ENCODE assay signal across 8 cellular contexts in genomic region chr1:110053557-110054428, GRCh38. TPM values are rescaled to one million over a fixed set of nuclear protein-coding genes. Genes with fewer than 3 reads are reported as not detected.
DNase-seq lines count a peak whose midpoint lies in the region; ATAC-seq and TF ChIP-seq lines count a peak whose summit lies in the region.

No MANE protein-coding gene starts in this region.

- no peaks in the 10 kb centered on the region for H3K9me3 Mint-ChIP-seq in mesothelial cell of epicardium
- H3K9me3 Mint-ChIP-seq in stimulated activated effector memory CD8-positive, alpha-beta T cell treated with anti-CD3 and anti-CD28 coated beads, Interleukin-12 subunit alpha, Interleukin-12 subunit beta, amount 100 ng/mL, for 72 hours, result no peaks in the 10 kb centered on the region

- no peaks in the 10 kb centered on the region for H3K27me3 Mint-ChIP-seq in mesothelial cell of epicardium (ENCODE audit: low read depth)

- DNase-seq in NCI-H345 (lab: John Stamatoyannopoulos, UW), result peak; percentile 37
- DNase-seq in NCI-H345 treated with DMSO at 0.1 percent for 48 hours (lab: John Stamatoyannopoulos, UW; ENCODE audit: unreplicated experiment), result no peak
- peak; percentile 23 for DNase-seq in NCI-H1105 (lab: John Stamatoyannopoulos, UW)
- DNase-seq in activated CD4-positive, alpha-beta T cell treated with anti-CD3 and anti-CD28 coated beads, Interleukin-2, amount 50 U/mL, for 4 hours, result peak; percentile 58 to 67
- DNase-seq in dorsolateral prefrontal cortex, result peak in 9 of 10 donors; percentile 60 to 84 (median 81)
- DNase-seq in mesothelial cell of epicardium (ENCODE audit: low spot score in 2 of 2, unreplicated experiment in 2 of 2), result peak; percentile 50 to 86
- DNase-seq in stimulated activated effector memory CD8-positive, alpha-beta T cell treated with anti-CD3 and anti-CD28 coated beads, Interleukin-12 subunit alpha, Interleukin-12 subunit beta, amount 100 ng/mL, for 72 hours (ENCODE audit: low spot score in 2 of 2), result peak; percentile 67 to 87

- peak overlapping the region in 2 of 59 donors; percentile 12 to 13 for H3K27ac ChIP-seq in dorsolateral prefrontal cortex

- no peak overlapping the region for H3K4me3 ChIP-seq in dorsolateral prefrontal cortex

- no peak overlapping the region for H3K4me3 Mint-ChIP-seq in mesothelial cell of epicardium
- H3K4me3 Mint-ChIP-seq in stimulated activated effector memory CD8-positive, alpha-beta T cell treated with anti-CD3 and anti-CD28 coated beads, Interleukin-12 subunit alpha, Interleukin-12 subunit beta, amount 100 ng/mL, for 72 hours, result no peak overlapping the region

- H3K27ac Mint-ChIP-seq in mesothelial cell of epicardium, result peak overlapping the region; percentile 71
- no peak overlapping the region for H3K27ac Mint-ChIP-seq in stimulated activated effector memory CD8-positive, alpha-beta T cell treated with anti-CD3 and anti-CD28 coated beads, Interleukin-12 subunit alpha, Interleukin-12 subunit beta, amount 100 ng/mL, for 72 hours

- H3K36me3 Mint-ChIP-seq in mesothelial cell of epicardium, result peaks cover 41% of the 10 kb centered on the region
- H3K36me3 Mint-ChIP-seq in stimulated activated effector memory CD8-positive, alpha-beta T cell treated with anti-CD3 and anti-CD28 coated beads, Interleukin-12 subunit alpha, Interleukin-12 subunit beta, amount 100 ng/mL, for 72 hours, result peaks cover 90% of the 10 kb centered on the region

- peak; percentile 71 to 99 (median 95) for TF ChIP-seq CTCF in dorsolateral prefrontal cortex (IDR thresholded peaks at IDR 0.05 in 54 of 56, conservative IDR thresholded peaks at IDR 0.05 in 2 of 56; ENCODE audit: low read depth in 1 of 56, partially characterized antibody in 56 of 56)
- peak; percentile 87 for TF ChIP-seq CTCF in mesothelial cell of epicardium (IDR thresholded peaks at IDR 0.05; ENCODE audit: unreplicated experiment)

- intact Hi-C loops in dorsolateral prefrontal cortex (cut with DNase I), result loop anchor here in 1 of 2 donors (2.0 to 10.0 kb wide), 3 partner anchors 53 to 411 kb away; partner anchors contain the start of gene RBM15

- H3K27me3 ChIP-seq in dorsolateral prefrontal cortex, result no peaks in the 10 kb centered on the region

- ATAC-seq in stimulated activated effector memory CD8-positive, alpha-beta T cell treated with anti-CD3 and anti-CD28 coated beads, Interleukin-12 subunit alpha, Interleukin-12 subunit beta, amount 100 ng/mL, for 72 hours, result peak; percentile 70
- ATAC-seq in GM21529 (IDR thresholded peaks at IDR 0.05; ENCODE audit: unreplicated experiment), result no peak

- peaks cover 65% of the 10 kb centered on the region for H3K4me1 Mint-ChIP-seq in mesothelial cell of epicardium
- no peaks in the 10 kb centered on the region for H3K4me1 Mint-ChIP-seq in stimulated activated effector memory CD8-positive, alpha-beta T cell treated with anti-CD3 and anti-CD28 coated beads, Interleukin-12 subunit alpha, Interleukin-12 subunit beta, amount 100 ng/mL, for 72 hours

RNA-seq across cellular contexts. Expression of gene ALX3, which starts 16.7 kb away (rescaled TPM):
- total RNA-seq in dorsolateral prefrontal cortex (1 to 10 TPM in 33 of 120 experiments, under 1 TPM in 66, not detected in 21; 0.25 to 5.1 (median 0.78) TPM), mesothelial cell of epicardium (127 to 136 TPM (median 132 TPM) in 3 replicates)

RNA-seq across cellular contexts. Expression of gene STRIP1, which starts 19.4 kb away (rescaled TPM):
- total RNA-seq in dorsolateral prefrontal cortex (10 to 100 TPM; 45.9 to 78.9 (median 61.2) TPM), mesothelial cell of epicardium (93.8 to 99.2 TPM (median 96.0 TPM) in 3 replicates)

RNA-seq across cellular contexts. Expression of gene UBL4B, which starts 58.5 kb away (rescaled TPM):
- total RNA-seq in dorsolateral prefrontal cortex (1 to 10 TPM in 31 of 120 experiments, under 1 TPM in 53, not detected in 36; 0.28 to 5.6 (median 0.70) TPM), mesothelial cell of epicardium (10.2 to 11.7 TPM (median 10.7 TPM) in 3 replicates)

Comparison
In these comparisons a context has a peak if more than half of its experiments do, and no peak if none do; other contexts are left out.
1. RNA of gene ALX3, which starts 16.7 kb away (total RNA-seq): 127 to 136 TPM in mesothelial cell of epicardium; 0.25 to 5.1 TPM in dorsolateral prefrontal cortex; every median in the first group is over 10 times any median in the second.